8 cellular contexts compared by ENCODE assay signal in genomic region chr20:35952480-35953410, GRCh38. TPM values are rescaled to one million over a fixed set of nuclear protein-coding genes. Genes with fewer than 3 reads are reported as not detected.
A peak's percentile ranks its signal among the peaks of the same experiment; 100 is the strongest.
DNase-seq lines count a peak whose midpoint lies in the region; ATAC-seq and TF ChIP-seq lines count a peak whose summit lies in the region.

No MANE protein-coding gene starts in this region.

- ATAC-seq in DND-41 (ENCODE audit: insufficient read depth, low read depth), result no peak
- no peak for ATAC-seq in activated naive CD8-positive, alpha-beta T cell treated with anti-CD3 and anti-CD28 coated beads, Interleukin-2, amount 10 ng/mL, durations not matched to agents 7 days and 5 days (ENCODE audit: low read depth)

- DNase-seq in DND-41 (no peak), MM.1S (peak; percentile 30), inferior parietal cortex (ENCODE audit: extremely low spot score) (peak; percentile 8), SHP77 (lab: John Stamatoyannopoulos, UW) (no peak)
- DNase-seq in activated naive CD8-positive, alpha-beta T cell treated with anti-CD3 and anti-CD28 coated beads, Interleukin-2, amount 10 ng/mL, durations not matched to agents 7 days and 5 days, result no peak
- no peak for DNase-seq in activated effector memory CD4-positive, alpha-beta T cell treated with Interleukin-2 at 50 U/mL for 16 hours
- DNase-seq in central memory CD4-positive, alpha-beta T cell, result no peak

- peak overlapping the region; percentile 92 for H3K27ac ChIP-seq in DND-41 (ENCODE audit: low read length)
- H3K27ac ChIP-seq in MM.1S (ENCODE audit: low read length), result peak overlapping the region; percentile 99
- peak overlapping the region; percentile 94 for H3K27ac ChIP-seq in stomach smooth muscle (ENCODE audit: low read length)

- H2AFZ ChIP-seq in DND-41 (ENCODE audit: low read depth, low read length) (no peak overlapping the region), MM.1S (ENCODE audit: low read length) (no peak overlapping the region)

- H3K27me3 ChIP-seq in DND-41 (ENCODE audit: insufficient read depth, low read length, poor library complexity) (no peaks in the 10 kb centered on the region), MM.1S (replicated peaks; ENCODE audit: insufficient read depth, low read length) (no peaks in the 10 kb centered on the region), stomach smooth muscle (ENCODE audit: control insufficient read depth in 1 of 2, insufficient read depth in 2 of 2, low read length in 2 of 2) (no peaks in the 10 kb centered on the region)

- POLR2A ChIA-PET in activated naive CD8-positive, alpha-beta T cell treated with anti-CD3 and anti-CD28 coated beads, Interleukin-2, amount 10 ng/mL, durations not matched to agents 7 days and 5 days (lab: Charles Lee), result interaction anchor here (0.6 to 3.9 kb wide), 27 partner anchors 9 to 1436 kb away, joined by 3 to 89 read pairs (median 5); partner anchors contain the start of genes CEP250, CNBD2, CPNE1 and DYNLRB1

- H4K20me1 ChIP-seq in DND-41 (ENCODE audit: insufficient read depth, low read length) (peaks cover 13% of the 10 kb centered on the region), MM.1S (ENCODE audit: insufficient read depth, low read length) (no peaks in the 10 kb centered on the region)

- H3K4me1 ChIP-seq in DND-41 (ENCODE audit: insufficient read depth, low read length) (peaks cover 29% of the 10 kb centered on the region), MM.1S (ENCODE audit: low read length) (peaks cover 30% of the 10 kb centered on the region), stomach smooth muscle (ENCODE audit: control insufficient read depth, insufficient read depth, low read length) (peaks cover 22% of the 10 kb centered on the region)

- H3K4me3 ChIP-seq in DND-41 (ENCODE audit: low read depth in 1 of 2, low read length in 2 of 2), result peak overlapping the region; percentile 55 to 75
- H3K4me3 ChIP-seq in MM.1S (ENCODE audit: low read length), result peak overlapping the region; percentile 88
- H3K4me3 ChIP-seq in stomach smooth muscle (ENCODE audit: low read length in 2 of 2), result peak overlapping the region; percentile 95 to 98

- H3K9me2 ChIP-seq in MM.1S (replicated peaks; ENCODE audit: insufficient read depth, low read length), result no peaks in the 10 kb centered on the region

- H3K36me3 ChIP-seq in DND-41 (ENCODE audit: insufficient read depth, low read length) (peaks cover 28% of the 10 kb centered on the region), MM.1S (replicated peaks; ENCODE audit: insufficient read depth, low read length) (no peaks in the 10 kb centered on the region), stomach smooth muscle (ENCODE audit: control insufficient read depth in 2 of 2, insufficient read depth in 2 of 2, low read length in 2 of 2) (peaks cover 3 to 5% of the 10 kb centered on the region in 2 donors)

- peak overlapping the region; percentile 100 for H3K27ac Mint-ChIP-seq in activated naive CD8-positive, alpha-beta T cell treated with anti-CD3 and anti-CD28 coated beads, Interleukin-2, amount 10 ng/mL, durations not matched to agents 7 days and 5 days

- H3K4me2 ChIP-seq in DND-41 (ENCODE audit: insufficient read depth, low read length) (peak overlapping the region; percentile 67), MM.1S (ENCODE audit: low read depth, low read length) (peak overlapping the region; percentile 88)

- no peaks in the 10 kb centered on the region for H3K9me3 Mint-ChIP-seq in activated naive CD8-positive, alpha-beta T cell treated with anti-CD3 and anti-CD28 coated beads, Interleukin-2, amount 10 ng/mL, durations not matched to agents 7 days and 5 days

- H3K9ac ChIP-seq in DND-41 (ENCODE audit: low read depth, low read length), result peak overlapping the region; percentile 90
- peak overlapping the region; percentile 99 for H3K9ac ChIP-seq in MM.1S (ENCODE audit: low read length)
- peak overlapping the region; percentile 95 to 96 for H3K9ac ChIP-seq in stomach smooth muscle (ENCODE audit: low read length in 2 of 2)

- TF ChIP-seq CTCF in DND-41 (IDR thresholded peaks at IDR 0.05; ENCODE audit: borderline replicate concordance, extremely low read depth, low read length, poor library complexity, severe bottlenecking) (no peak), MM.1S (IDR thresholded peaks at IDR 0.05; ENCODE audit: low read length) (no peak)

- H3K9me3 ChIP-seq in DND-41 (ENCODE audit: insufficient read depth, low read length, severe bottlenecking), result no peaks in the 10 kb centered on the region
- no peaks in the 10 kb centered on the region for H3K9me3 ChIP-seq in MM.1S (replicated peaks; ENCODE audit: insufficient read depth, low read length)
- H3K9me3 ChIP-seq in stomach smooth muscle (ENCODE audit: control insufficient read depth in 2 of 2, low read length in 2 of 2), result no peaks in the 10 kb centered on the region

- H3K4me3 Mint-ChIP-seq in activated naive CD8-positive, alpha-beta T cell treated with anti-CD3 and anti-CD28 coated beads, Interleukin-2, amount 10 ng/mL, durations not matched to agents 7 days and 5 days, result peak overlapping the region; percentile 99

- H3K36me3 Mint-ChIP-seq in activated naive CD8-positive, alpha-beta T cell treated with anti-CD3 and anti-CD28 coated beads, Interleukin-2, amount 10 ng/mL, durations not matched to agents 7 days and 5 days, result peaks cover 18% of the 10 kb centered on the region

- peaks cover 44% of the 10 kb centered on the region for H3F3A ChIP-seq in MM.1S (ENCODE audit: insufficient read depth, low read length)

- H3K79me2 ChIP-seq in DND-41 (ENCODE audit: insufficient read depth, low read length) (peaks cover 38% of the 10 kb centered on the region), MM.1S (ENCODE audit: low read length) (peaks cover 23% of the 10 kb centered on the region)

- H3K27me3 Mint-ChIP-seq in activated naive CD8-positive, alpha-beta T cell treated with anti-CD3 and anti-CD28 coated beads, Interleukin-2, amount 10 ng/mL, durations not matched to agents 7 days and 5 days, result no peaks in the 10 kb centered on the region

- peaks cover 8% of the 10 kb centered on the region for H3K4me1 Mint-ChIP-seq in activated naive CD8-positive, alpha-beta T cell treated with anti-CD3 and anti-CD28 coated beads, Interleukin-2, amount 10 ng/mL, durations not matched to agents 7 days and 5 days

RNA-seq across cellular contexts. Expression of gene SCAND1, which starts 1.6 kb away (rescaled TPM):
- 10 to 100 TPM; 57.8 to 60.9 TPM for total RNA-seq in activated naive CD8-positive, alpha-beta T cell treated with anti-CD3 and anti-CD28 coated beads, Interleukin-2, amount 10 ng/mL, durations not matched to agents 7 days and 5 days

RNA-seq across cellular contexts. Expression of gene CNBD2, which starts 15.6 kb away (rescaled TPM):
- 1 to 10 TPM; 5.7 to 7.1 TPM for total RNA-seq in activated naive CD8-positive, alpha-beta T cell treated with anti-CD3 and anti-CD28 coated beads, Interleukin-2, amount 10 ng/mL, durations not matched to agents 7 days and 5 days

Comparison
In these comparisons a context has a peak if more than half of its experiments do, and no peak if none do; other contexts are left out.
1. DNase-seq: peak in MM.1S (single experiment) and inferior parietal cortex (single experiment); none in DND-41 (single experiment), activated naive CD8-positive, alpha-beta T cell treated with anti-CD3 and anti-CD28 coated beads, Interleukin-2, amount 10 ng/mL, durations not matched to agents 7 days and 5 days (single experiment), SHP77 (0 of 2), activated effector memory CD4-positive, alpha-beta T cell treated with Interleukin-2 at 50 U/mL for 16 hours (single experiment) and central memory CD4-positive, alpha-beta T cell (single experiment).
2. Peak in every context shown above with its lines, with median percentiles within 50 percentile points of each other: H3K27ac ChIP-seq, H3K4me3 ChIP-seq and H3K9ac ChIP-seq.